Comparison of ENCODE assay signal across 1 cellular context in the genomic region with DNA sequence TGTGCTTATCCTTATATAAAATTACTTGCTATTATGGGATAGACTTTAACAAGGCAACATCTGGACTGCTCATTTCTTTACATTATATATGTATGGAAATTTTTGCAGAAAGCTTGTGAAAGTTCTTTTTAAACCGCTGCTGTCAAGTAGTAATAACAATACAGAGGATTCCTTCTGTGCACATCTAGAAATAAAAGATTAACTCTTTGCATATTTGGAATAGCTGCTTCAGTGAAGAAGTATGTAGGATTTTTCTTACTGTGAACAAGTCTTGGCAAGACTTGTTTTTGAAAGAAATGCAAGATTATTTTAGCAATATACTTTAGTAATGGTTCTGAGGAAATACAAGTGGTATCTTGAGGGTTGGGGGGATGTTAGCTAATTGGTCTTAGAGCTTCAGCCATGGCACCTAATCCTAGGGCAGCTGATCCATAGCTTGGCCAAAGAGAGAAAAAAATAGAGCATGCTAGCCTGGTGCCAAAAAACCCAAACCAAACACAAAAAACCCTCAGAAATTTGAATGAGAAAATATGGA.
TF ChIP-seq lines count a peak whose summit lies in the region.

No MANE protein-coding gene starts in this region.

TF ChIP-seq in SK-N-SH treated with all-trans-retinoic acid at 6 μM for 48 hours, 23 proteins besides CTCF, POLR2A, EP300 and RAD21 (continued from another document):
- TF ChIP-seq TCF4 (CRISPR knock-in tag; IDR thresholded peaks at IDR 0.05; ENCODE audit: borderline replicate concordance), result no peak
- TF ChIP-seq, protein P1, sequence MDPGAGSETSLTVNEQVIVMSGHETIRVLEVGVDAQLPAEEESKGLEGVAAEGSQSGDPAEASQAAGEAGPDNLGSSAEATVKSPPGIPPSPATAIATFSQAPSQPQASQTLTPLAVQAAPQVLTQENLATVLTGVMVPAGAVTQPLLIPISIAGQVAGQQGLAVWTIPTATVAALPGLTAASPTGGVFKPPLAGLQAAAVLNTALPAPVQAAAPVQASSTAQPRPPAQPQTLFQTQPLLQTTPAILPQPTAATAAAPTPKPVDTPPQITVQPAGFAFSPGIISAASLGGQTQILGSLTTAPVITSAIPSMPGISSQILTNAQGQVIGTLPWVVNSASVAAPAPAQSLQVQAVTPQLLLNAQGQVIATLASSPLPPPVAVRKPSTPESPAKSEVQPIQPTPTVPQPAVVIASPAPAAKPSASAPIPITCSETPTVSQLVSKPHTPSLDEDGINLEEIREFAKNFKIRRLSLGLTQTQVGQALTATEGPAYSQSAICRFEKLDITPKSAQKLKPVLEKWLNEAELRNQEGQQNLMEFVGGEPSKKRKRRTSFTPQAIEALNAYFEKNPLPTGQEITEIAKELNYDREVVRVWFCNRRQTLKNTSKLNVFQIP (CRISPR knock-in tag; IDR thresholded peaks at IDR 0.05; ENCODE audit: borderline replicate concordance, low read depth), result no peak
